ENCODE assay signal across 8 cellular contexts in the genomic region with DNA sequence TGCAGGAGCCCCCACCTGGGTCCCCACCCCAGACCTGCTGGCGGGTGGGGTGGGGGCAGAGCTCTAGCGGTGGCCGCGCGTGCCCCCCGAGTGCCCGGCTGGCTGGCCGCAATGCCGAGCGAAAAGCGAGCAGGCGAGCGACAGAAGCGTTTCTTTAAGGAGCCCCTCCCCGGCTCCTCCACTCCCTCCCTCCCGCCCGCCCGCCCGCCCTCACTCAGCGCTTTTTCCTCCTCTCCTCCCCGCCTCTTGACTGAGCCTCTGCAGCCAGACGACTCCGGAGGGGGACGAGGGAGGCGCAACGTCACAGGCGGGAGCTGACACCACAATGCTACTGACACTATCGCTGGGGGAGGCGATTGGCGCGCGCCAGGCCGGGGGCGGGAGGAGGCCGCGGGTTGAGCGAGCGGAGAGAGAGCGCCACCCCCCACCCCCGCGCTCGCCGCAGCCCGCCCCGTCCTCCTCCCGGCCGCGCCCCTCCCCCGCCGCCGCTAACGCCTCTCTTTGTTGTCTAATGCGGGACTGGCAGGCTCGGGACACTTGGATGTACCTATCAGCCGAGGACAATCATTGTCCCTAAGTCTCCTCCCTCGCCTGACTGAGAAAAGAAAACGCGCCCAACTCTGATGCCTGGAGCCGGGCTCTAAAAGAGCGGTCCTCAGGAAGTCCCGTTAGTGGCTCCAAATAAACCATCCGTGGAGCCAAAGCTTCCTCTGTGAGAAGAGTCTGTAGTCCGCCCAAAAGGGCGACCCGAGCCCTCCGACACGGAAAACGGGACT. TPM values are rescaled to one million over a fixed set of nuclear protein-coding genes. Genes with fewer than 3 reads are reported as not detected.
A peak's percentile ranks its signal among the peaks of the same experiment; 100 is the strongest.
DNase-seq lines count a peak whose midpoint lies in the region; ATAC-seq and TF ChIP-seq lines count a peak whose summit lies in the region.

A gene (minus strand): TSS at position 127 of the 776 bp plus-strand sequence. CDS start 313 bp downstream, outside the sequence.

- no peaks in the 10 kb centered on the region for H3K4me1 ChIP-seq in PC-9 (replicated peaks; ENCODE audit: insufficient read depth)
- H3K4me1 ChIP-seq in esophagus (ENCODE audit: control insufficient read depth in 2 of 2, insufficient read depth in 2 of 2, low read length in 1 of 2): peaks cover 7 to 12% of the 10 kb centered on the region in 2 donors
- peaks cover 20% of the 10 kb centered on the region for H3K4me1 ChIP-seq in mucosa of stomach (ENCODE audit: control insufficient read depth, insufficient read depth, low read length)

- TF ChIP-seq CTCF in PC-9 (conservative IDR thresholded peaks at IDR 0.05): no peak

- peak within 1 kb of the TSS; percentile 88 for H3K4me3 Mint-ChIP-seq in activated T-cell treated with anti-CD3 and anti-CD28 coated beads, Interleukin-2, amount 50 U/mL, for 4 hours

- in situ Hi-C loops in KBM-7 (cut with MboI; ENCODE audit: low pct_unique_long_range_greater_than_20kb, low sequenced_read_pairs): loop anchor here (10.0 kb wide), 1 partner anchor 91 kb away; no protein-coding TSS in a partner anchor

- H2AFZ ChIP-seq in PC-9: peak within 1 kb of the TSS; percentile 89

- H3K4me2 ChIP-seq in PC-9: peak within 1 kb of the TSS; percentile 95

- peaks cover 3% of the 10 kb centered on the region; the same call in 1 of the 2 replicates for H3F3A ChIP-seq in PC-9 (ENCODE audit: insufficient read depth, low read depth)

- H3K27ac ChIP-seq in PC-9 (no peak within 1 kb of the TSS), esophagus (ENCODE audit: low read depth in 2 of 2, low read length in 1 of 2) (peak within 1 kb of the TSS; percentile 84 to 90)

- H3K36me3 ChIP-seq in PC-9 (ENCODE audit: low read depth): no peaks in the 10 kb centered on the region
- H3K36me3 ChIP-seq in esophagus (ENCODE audit: control insufficient read depth in 2 of 2, insufficient read depth in 2 of 2, low read length in 1 of 2): no peaks in the 10 kb centered on the region
- H3K36me3 ChIP-seq in mucosa of stomach (ENCODE audit: control insufficient read depth, insufficient read depth, low read length): no peaks in the 10 kb centered on the region

- intact Hi-C loops in PC-9 (cut with micrococcal nuclease; ENCODE audit: unreplicated experiment): no loop called here

- H3K9me2 ChIP-seq in PC-9 (ENCODE audit: insufficient read depth): no peaks in the 10 kb centered on the region

- BruUV-seq in PC-9 (replicated peaks; lab: Mats Ljungman, UMichigan): no TSS peak

- CTCF ChIA-PET in PC-9 (lab: Charles Lee): no interaction called here

- peaks cover 26% of the 10 kb centered on the region for H3K27me3 ChIP-seq in PC-9 (ENCODE audit: insufficient read depth, low read depth)
- H3K27me3 ChIP-seq in esophagus (ENCODE audit: control insufficient read depth in 1 of 2, insufficient read depth in 2 of 2, low read length in 2 of 2): no peaks in the 10 kb centered on the region
- H3K27me3 ChIP-seq in mucosa of stomach (ENCODE audit: control insufficient read depth, insufficient read depth, low read length): peaks cover 46% of the 10 kb centered on the region

- DNase-seq in DMS 273 (lab: John Stamatoyannopoulos, UW; ENCODE audit: unreplicated experiment) (peak; percentile 97), KBM-7 (peak; percentile 99), PC-9 (peak; percentile 46 to 60)
- peak; percentile 89 for DNase-seq in activated T-cell treated with anti-CD3 and anti-CD28 coated beads, Interleukin-2, amount 50 U/mL, for 4 hours
- peak; percentile 65 to 88 for DNase-seq in stimulated activated CD8-positive, alpha-beta memory T cell treated with anti-CD3 and anti-CD28 coated beads, Interleukin-4, amount 100 ng/mL, for 4 hours (ENCODE audit: low read depth in 2 of 2, low spot score in 1 of 2)

- no peaks in the 10 kb centered on the region for H4K20me1 ChIP-seq in PC-9 (ENCODE audit: insufficient read depth)

- H3K4me1 Mint-ChIP-seq in activated T-cell treated with anti-CD3 and anti-CD28 coated beads, Interleukin-2, amount 50 U/mL, for 4 hours (ENCODE audit: low read depth): peaks cover 12% of the 10 kb centered on the region

- peak; percentile 69 for ATAC-seq in GM21737 (IDR thresholded peaks at IDR 0.05; ENCODE audit: unreplicated experiment)
- peak; percentile 74 to 76 for ATAC-seq in activated T-cell treated with anti-CD3 and anti-CD28 coated beads, Interleukin-2, amount 50 U/mL, for 4 hours

- WGBS in esophagus, 2 donors: 1% methylated on average over 40 to 68 of the region's 68 CpGs

- H3K27me3 Mint-ChIP-seq in activated T-cell treated with anti-CD3 and anti-CD28 coated beads, Interleukin-2, amount 50 U/mL, for 4 hours (ENCODE audit: low read depth): peaks cover 20% of the 10 kb centered on the region

- H3K9me3 ChIP-seq in PC-9 (ENCODE audit: insufficient read depth, low read depth) (no peaks in the 10 kb centered on the region), esophagus (ENCODE audit: control insufficient read depth in 2 of 2, insufficient read depth in 1 of 2, low read depth in 1 of 2, low read length in 1 of 2) (peaks cover 0 to 2% of the 10 kb centered on the region in 2 donors), mucosa of stomach (ENCODE audit: control insufficient read depth, low read length) (no peaks in the 10 kb centered on the region)

- H3K9me3 Mint-ChIP-seq in activated T-cell treated with anti-CD3 and anti-CD28 coated beads, Interleukin-2, amount 50 U/mL, for 4 hours: no peaks in the 10 kb centered on the region

- peak within 1 kb of the TSS; percentile 81 for H3K4me3 ChIP-seq in PC-9
- H3K4me3 ChIP-seq in esophagus (ENCODE audit: low read depth in 1 of 2, low read length in 2 of 2): peak within 1 kb of the TSS; percentile 64 to 67
- peak within 1 kb of the TSS; percentile 67 for H3K4me3 ChIP-seq in mucosa of stomach (ENCODE audit: low read length)

- no peaks in the 10 kb centered on the region for H3K36me3 Mint-ChIP-seq in activated T-cell treated with anti-CD3 and anti-CD28 coated beads, Interleukin-2, amount 50 U/mL, for 4 hours (ENCODE audit: insufficient read depth)

- POLR2A ChIA-PET in PC-9 (lab: Charles Lee; ENCODE audit: unreplicated experiment): no interaction called here

- no peaks in the 10 kb centered on the region for H3K79me2 ChIP-seq in PC-9 (ENCODE audit: low read depth)

- H3K9ac ChIP-seq in mucosa of stomach (ENCODE audit: low read length): peak within 1 kb of the TSS; percentile 66

RNA-seq across cellular contexts. Expression of the gene that starts here (rescaled TPM):
- not detected in 2 replicates for total RNA-seq in PC-9 (2021)
- total RNA-seq in activated T-cell treated with anti-CD3 and anti-CD28 coated beads, Interleukin-2, amount 50 U/mL, for 4 hours: under 1 TPM; 0.46 to 0.71 (median 0.55) TPM
- under 1 TPM; 0.39 to 0.42 TPM for polyA plus RNA-seq in esophagus

Comparison
In these comparisons a context has a peak if more than half of its experiments do, and no peak if none do; other contexts are left out.
1. Peak in DNase-seq, H3K4me3 ChIP-seq and H3K4me2 ChIP-seq in PC-9; RNA of the gene not detected or under 1 TPM.
2. Peak in DNase-seq and ATAC-seq in activated T-cell treated with anti-CD3 and anti-CD28 coated beads, Interleukin-2, amount 50 U/mL, for 4 hours; RNA of the gene not detected or under 1 TPM.